ENCODE assay signal across 9 cellular contexts in the genomic region with DNA sequence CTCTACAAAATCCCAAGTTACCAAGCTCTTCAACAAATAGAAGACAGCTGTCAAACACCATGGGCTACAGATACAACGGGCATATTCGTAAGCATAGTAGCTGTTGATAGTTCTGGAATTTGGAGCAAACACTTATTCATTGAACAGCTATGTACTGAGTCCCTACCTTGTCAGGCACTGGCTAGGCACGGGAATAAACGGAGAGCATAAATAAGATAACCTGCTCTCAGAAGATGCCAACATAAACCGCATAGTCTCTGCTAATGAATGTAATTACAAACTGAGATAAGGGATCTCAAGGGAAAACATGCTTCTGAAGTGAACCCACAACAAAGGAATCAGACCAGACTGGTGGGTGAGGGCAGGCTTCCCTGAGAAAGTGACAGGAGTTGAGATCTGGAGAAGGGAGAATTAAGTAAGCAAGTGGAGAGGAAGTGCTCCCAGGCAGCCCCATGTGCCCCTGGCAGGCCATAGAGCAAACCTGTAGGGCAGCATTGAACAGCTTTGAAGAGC. TPM values are rescaled to one million over a fixed set of nuclear protein-coding genes. Genes with fewer than 3 reads are reported as not detected.
DNase-seq lines count a peak whose midpoint lies in the region; ATAC-seq and TF ChIP-seq lines count a peak whose summit lies in the region.
"Had no signal": no experiment of that assay in that cellular context is flagged by ENCODE, and none has a peak within 500 bp of the region (broad histone marks: within the 10 kb centered on the region; RNA-seq: fewer than 3 reads in every experiment).

No MANE protein-coding gene starts in this region.

- peaks cover 22% of the 10 kb centered on the region for H3K36me3 Mint-ChIP-seq in activated CD4-positive, alpha-beta T cell treated with anti-CD3 and anti-CD28 coated beads, Interleukin-2, amount 10 ng/mL, durations not matched to agents 7 days and 5 days (ENCODE audit: low read depth)

- H3K9me3 Mint-ChIP-seq in activated CD4-positive, alpha-beta T cell treated with anti-CD3 and anti-CD28 coated beads, Interleukin-2, amount 10 ng/mL, durations not matched to agents 7 days and 5 days = no peaks in the 10 kb centered on the region

- peak overlapping the region; percentile 88 for H2AFZ ChIP-seq in fibroblast of lung (ENCODE audit: low read length)

- H3K4me3 Mint-ChIP-seq in activated CD4-positive, alpha-beta T cell treated with anti-CD3 and anti-CD28 coated beads, Interleukin-2, amount 10 ng/mL, durations not matched to agents 7 days and 5 days = peak overlapping the region; percentile 81

- no peaks in the 10 kb centered on the region for H3K27me3 Mint-ChIP-seq in activated CD4-positive, alpha-beta T cell treated with anti-CD3 and anti-CD28 coated beads, Interleukin-2, amount 10 ng/mL, durations not matched to agents 7 days and 5 days

- H3K4me1 ChIP-seq in fibroblast of lung (ENCODE audit: control insufficient read depth, extremely low read depth, insufficient read depth, low read length) (peaks cover 5% of the 10 kb centered on the region), stomach smooth muscle (ENCODE audit: control insufficient read depth, insufficient read depth, low read length) (peaks cover 16% of the 10 kb centered on the region)

- peak overlapping the region in 2 of 4 experiments; percentile 66 to 69 for H3K4me3 ChIP-seq in fibroblast of lung (replicated peaks in 1 of 4; ENCODE audit: control extremely low read depth in 1 of 4, insufficient read depth in 1 of 4, low read depth in 3 of 4, low read length in 4 of 4)
- H3K4me3 ChIP-seq in stomach smooth muscle (ENCODE audit: low read length in 2 of 2) = peak overlapping the region; percentile 66 to 74

- peak overlapping the region; percentile 90 for H3K27ac Mint-ChIP-seq in activated CD4-positive, alpha-beta T cell treated with anti-CD3 and anti-CD28 coated beads, Interleukin-2, amount 10 ng/mL, durations not matched to agents 7 days and 5 days

- ATAC-seq in SK-N-SH treated with all-trans-retinoic acid at 6 μM for 48 hours = no peak
- ATAC-seq in HG02588 (IDR thresholded peaks at IDR 0.05; ENCODE audit: unreplicated experiment) = no peak
- no peak for ATAC-seq in GM18858 (IDR thresholded peaks at IDR 0.05; ENCODE audit: unreplicated experiment)

- H3K79me2 ChIP-seq in fibroblast of lung (ENCODE audit: control insufficient read depth, insufficient read depth, low read length) = no peaks in the 10 kb centered on the region

- CTCF ChIA-PET in activated CD4-positive, alpha-beta T cell treated with anti-CD3 and anti-CD28 coated beads, Interleukin-2, amount 10 ng/mL, durations not matched to agents 7 days and 5 days (lab: Charles Lee) = interaction anchor here (0.9 to 1.9 kb wide), 15 partner anchors 8 to 183 kb away, joined by 3 to 8 read pairs (median 4); no protein-coding TSS in a partner anchor

- H3K27me3 ChIP-seq in fibroblast of lung (ENCODE audit: control insufficient read depth, insufficient read depth, low read length) = peaks cover 4% of the 10 kb centered on the region
- no peaks in the 10 kb centered on the region for H3K27me3 ChIP-seq in stomach smooth muscle (ENCODE audit: control insufficient read depth in 1 of 2, insufficient read depth in 2 of 2, low read length in 2 of 2)

- H3K27ac ChIP-seq in fibroblast of lung (ENCODE audit: insufficient read depth, low read length) (no peak overlapping the region), stomach smooth muscle (ENCODE audit: low read length) (no peak overlapping the region)

- no peak for TF ChIP-seq CTCF in fibroblast of lung (conservative IDR thresholded peaks at IDR 0.05 in 1 of 2, IDR thresholded peaks at IDR 0.05 in 1 of 2; ENCODE audit: low read depth in 1 of 2, low read length in 2 of 2)

- H4K20me1 ChIP-seq in fibroblast of lung (ENCODE audit: control insufficient read depth, extremely low read depth, insufficient read depth, low read length) = no peaks in the 10 kb centered on the region

- POLR2A ChIA-PET in activated CD4-positive, alpha-beta T cell treated with anti-CD3 and anti-CD28 coated beads, Interleukin-2, amount 10 ng/mL, durations not matched to agents 7 days and 5 days (lab: Charles Lee) = interaction anchor here (0.5 kb wide), 1 partner anchor 71 kb away, joined by 3 read pairs; no protein-coding TSS in a partner anchor

- H3K36me3 ChIP-seq in fibroblast of lung (ENCODE audit: control insufficient read depth, insufficient read depth, low read length) (no peaks in the 10 kb centered on the region), stomach smooth muscle (ENCODE audit: control insufficient read depth in 2 of 2, insufficient read depth in 2 of 2, low read length in 2 of 2) (no peaks in the 10 kb centered on the region)

- H3K9ac ChIP-seq in fibroblast of lung (ENCODE audit: insufficient read depth, low read length) (no peak overlapping the region), stomach smooth muscle (ENCODE audit: low read length in 2 of 2) (peak overlapping the region in 1 of 2 donors; percentile 65)

- no peak for DNase-seq in activated CD4-positive, alpha-beta T cell treated with anti-CD3 and anti-CD28 coated beads, Interleukin-2, amount 10 ng/mL, durations not matched to agents 7 days and 5 days
- DNase-seq in activated CD4-positive, alpha-beta T cell treated with anti-CD3 and anti-CD28 coated beads for 4 hours = no peak
- DNase-seq in fibroblast of lung (ENCODE audit: low read depth in 2 of 2) (peak in 1 of 2 donors; percentile 56), RPMI8226 (no peak)
- DNase-seq: SHP77 treated with DMSO at 0.1 percent for 48 hours had no signal

- H3K9me3 ChIP-seq in fibroblast of lung (ENCODE audit: control insufficient read depth, insufficient read depth, low read depth, low read length) (no peaks in the 10 kb centered on the region), stomach smooth muscle (ENCODE audit: control insufficient read depth in 2 of 2, low read length in 2 of 2) (no peaks in the 10 kb centered on the region)

- peak overlapping the region; percentile 89 for H3K4me2 ChIP-seq in fibroblast of lung (ENCODE audit: extremely low read depth, insufficient read depth, low read length)

- peaks cover 56% of the 10 kb centered on the region for H3K4me1 Mint-ChIP-seq in activated CD4-positive, alpha-beta T cell treated with anti-CD3 and anti-CD28 coated beads, Interleukin-2, amount 10 ng/mL, durations not matched to agents 7 days and 5 days

TF ChIP-seq in SK-N-SH treated with all-trans-retinoic acid at 6 μM for 48 hours, 23 proteins besides CTCF, POLR2A, EP300 and RAD21:
- TF ChIP-seq BACH2 (CRISPR knock-in tag; IDR thresholded peaks at IDR 0.05; ENCODE audit: borderline replicate concordance) = no peak
- TF ChIP-seq TCF4 (CRISPR knock-in tag; IDR thresholded peaks at IDR 0.05; ENCODE audit: borderline replicate concordance) = 0 out of 2 replicates have a peak, but pooled peaks have one; percentile 12

RNA-seq across cellular contexts. Expression of gene ANKRD44, which starts 1.0 kb away (rescaled TPM):
- 100 to 1,000 TPM; 223 to 283 TPM for total RNA-seq in activated CD4-positive, alpha-beta T cell treated with anti-CD3 and anti-CD28 coated beads, Interleukin-2, amount 10 ng/mL, durations not matched to agents 7 days and 5 days
- 4.9 and 7.6 TPM in 2 replicates for total RNA-seq in fibroblast of lung
- polyA plus RNA-seq in fibroblast of lung = 9.1 and 9.7 TPM in 2 replicates
- polyA plus RNA-seq in fibroblast of lung (2012) = 5.0 and 5.2 TPM in 2 replicates
- 5.4 and 21.7 TPM in 2 replicates for polyA minus RNA-seq in fibroblast of lung (ENCODE audit: low replicate concordance)

Comparison
In these comparisons a context has a peak if more than half of its experiments do, and no peak if none do; other contexts are left out.
1. RNA of gene ANKRD44, which starts 1.0 kb away (total RNA-seq): 223 to 283 TPM in activated CD4-positive, alpha-beta T cell treated with anti-CD3 and anti-CD28 coated beads, Interleukin-2, amount 10 ng/mL, durations not matched to agents 7 days and 5 days; 4.9 to 7.6 TPM in fibroblast of lung; every median in the first group is over 10 times any median in the second.